In genomic region chr1:9539165-9539828, GRCh38 we compare ENCODE assay signal across 8 cellular contexts. TPM values are rescaled to one million over a fixed set of nuclear protein-coding genes. Genes with fewer than 3 reads are reported as not detected.
DNase-seq lines count a peak whose midpoint lies in the region; ATAC-seq, FAIRE-seq and TF ChIP-seq lines count a peak whose summit lies in the region.

TSS of gene SLC25A33 (plus strand) at chr1:9539465. CDS start at chr1:9539692, 227 bp downstream.

- H3K4me1 ChIP-seq in BE2C: no peaks in the 10 kb centered on the region
- peaks cover 12% of the 10 kb centered on the region for H3K4me1 ChIP-seq in colonic mucosa

- peak; percentile 84 for ATAC-seq in HG03442 (IDR thresholded peaks at IDR 0.05; ENCODE audit: unreplicated experiment)

- TF ChIP-seq CTCF in BE2C (IDR thresholded peaks at IDR 0.05; ENCODE audit: low read depth, low read length) (no peak), colonic mucosa (IDR thresholded peaks at IDR 0.05) (no peak)

- H3K27ac ChIP-seq in colonic mucosa (peak within 1 kb of the TSS; percentile 86), layer of hippocampus (ENCODE audit: low read depth, low read length) (peak within 1 kb of the TSS; percentile 86)

- intact Hi-C loops in colonic mucosa (cut with DNase I): no loop called here

- H3K9me3 ChIP-seq in BE2C (no peaks in the 10 kb centered on the region), colonic mucosa (no peaks in the 10 kb centered on the region)

- H3K9ac ChIP-seq in colonic mucosa (ENCODE audit: low read depth in 2 of 2, low read length in 2 of 2): peak within 1 kb of the TSS; percentile 88 to 93

- H3K4me3 ChIP-seq in BE2C (ENCODE audit: low read depth, low read length): peak within 1 kb of the TSS; percentile 73
- peak within 1 kb of the TSS; percentile 87 for H3K4me3 ChIP-seq in colonic mucosa

- H3K36me3 ChIP-seq in BE2C: no peaks in the 10 kb centered on the region
- no peaks in the 10 kb centered on the region for H3K36me3 ChIP-seq in colonic mucosa

- DNase-seq in BE2C (peak; percentile 92), GM19239 (ENCODE audit: insufficient read length, low spot score) (peak; percentile 98), NCI-H510A treated with DMSO at 0.1 percent for 48 hours (lab: John Stamatoyannopoulos, UW) (peak; percentile 100), colonic mucosa (peak; percentile 99)
- peak; percentile 97 to 98 for DNase-seq in activated CD4-positive, alpha-beta T cell treated with anti-CD3 and anti-CD28 coated beads for 4 hours
- DNase-seq in stimulated activated CD4-positive, alpha-beta T cell treated with anti-CD3 and anti-CD28 coated beads, Interleukin-1b, Interleukin-23, amount 100 ng/mL, for 24 hours (ENCODE audit: low read depth in 4 of 4, low spot score in 1 of 4): peak; percentile 96 to 98 (median 97)

- no peaks in the 10 kb centered on the region for H3K27me3 ChIP-seq in BE2C
- no peaks in the 10 kb centered on the region for H3K27me3 ChIP-seq in colonic mucosa
- no peaks in the 10 kb centered on the region for H3K27me3 ChIP-seq in layer of hippocampus (ENCODE audit: control insufficient read depth, insufficient read depth, low read length)

- peak; percentile 99 for FAIRE-seq in GM19239 (lab: Jason Lieb, UNC)

RNA-seq across cellular contexts. Expression of gene SLC25A33, which starts in this region (rescaled TPM):
- 10.7 TPM for polyA plus RNA-seq in BE2C (2012; ENCODE audit: insufficient read depth, insufficient read length, low read depth)
- total RNA-seq in colonic mucosa: 1 to 10 TPM; 5.0 to 8.4 TPM

Comparison
In these comparisons a context has a peak if more than half of its experiments do, and no peak if none do; other contexts are left out.
1. Peak in every context shown above with its lines: DNase-seq, ATAC-seq, H3K4me3 ChIP-seq and H3K27ac ChIP-seq.